ENCODE assay signal across 1 cellular context in genomic region chr20:4815618-4816017, GRCh38.
TF ChIP-seq lines count a peak whose summit lies in the region.

No MANE protein-coding gene starts in this region.

TF ChIP-seq in H1, 55 proteins besides CTCF, POLR2A, EP300 and RAD21 (continued from another document):
- no peak for TF ChIP-seq CHD1 (IDR thresholded peaks at IDR 0.05; ENCODE audit: low read depth, low read length)
- no peak for TF ChIP-seq ZNF274 (IDR thresholded peaks at IDR 0.05; ENCODE audit: borderline replicate concordance, extremely low read depth, low read length)
- TF ChIP-seq MAFK (IDR thresholded peaks at IDR 0.05; ENCODE audit: low read depth, low read length): no peak
- no peak for TF ChIP-seq GTF2F1 (IDR thresholded peaks at IDR 0.05; ENCODE audit: borderline replicate concordance, low read depth, low read length)
- TF ChIP-seq TBP (IDR thresholded peaks at IDR 0.05; ENCODE audit: low read depth, low read length): no peak
- TF ChIP-seq, protein P1, sequence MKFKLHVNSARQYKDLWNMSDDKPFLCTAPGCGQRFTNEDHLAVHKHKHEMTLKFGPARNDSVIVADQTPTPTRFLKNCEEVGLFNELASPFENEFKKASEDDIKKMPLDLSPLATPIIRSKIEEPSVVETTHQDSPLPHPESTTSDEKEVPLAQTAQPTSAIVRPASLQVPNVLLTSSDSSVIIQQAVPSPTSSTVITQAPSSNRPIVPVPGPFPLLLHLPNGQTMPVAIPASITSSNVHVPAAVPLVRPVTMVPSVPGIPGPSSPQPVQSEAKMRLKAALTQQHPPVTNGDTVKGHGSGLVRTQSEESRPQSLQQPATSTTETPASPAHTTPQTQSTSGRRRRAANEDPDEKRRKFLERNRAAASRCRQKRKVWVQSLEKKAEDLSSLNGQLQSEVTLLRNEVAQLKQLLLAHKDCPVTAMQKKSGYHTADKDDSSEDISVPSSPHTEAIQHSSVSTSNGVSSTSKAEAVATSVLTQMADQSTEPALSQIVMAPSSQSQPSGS (IDR thresholded peaks at IDR 0.05; ENCODE audit: low read length): no peak
- TF ChIP-seq RXRA (IDR thresholded peaks at IDR 0.05; ENCODE audit: insufficient read depth, low read depth, low read length): no peak
- no peak for TF ChIP-seq SP2 (IDR thresholded peaks at IDR 0.05; ENCODE audit: low read length)
- no peak for TF ChIP-seq FOSL1 (IDR thresholded peaks at IDR 0.05; ENCODE audit: insufficient read depth, low read depth, low read length)
- no peak for TF ChIP-seq CREB1 (IDR thresholded peaks at IDR 0.05)
- no peak for TF ChIP-seq POU5F1 (IDR thresholded peaks at IDR 0.05; ENCODE audit: low read depth, low read length)
- no peak for TF ChIP-seq BCL11A (IDR thresholded peaks at IDR 0.05; ENCODE audit: low read depth in 2 of 2, low read length in 2 of 2)
- no peak for TF ChIP-seq NANOG (IDR thresholded peaks at IDR 0.05; ENCODE audit: insufficient read depth, low read depth, low read length, poor library complexity, severe bottlenecking)
- TF ChIP-seq PHF8 (conservative IDR thresholded peaks at IDR 0.05; ENCODE audit: low read depth, low read length): no peak
